10 cellular contexts compared by ENCODE assay signal in the genomic region with DNA sequence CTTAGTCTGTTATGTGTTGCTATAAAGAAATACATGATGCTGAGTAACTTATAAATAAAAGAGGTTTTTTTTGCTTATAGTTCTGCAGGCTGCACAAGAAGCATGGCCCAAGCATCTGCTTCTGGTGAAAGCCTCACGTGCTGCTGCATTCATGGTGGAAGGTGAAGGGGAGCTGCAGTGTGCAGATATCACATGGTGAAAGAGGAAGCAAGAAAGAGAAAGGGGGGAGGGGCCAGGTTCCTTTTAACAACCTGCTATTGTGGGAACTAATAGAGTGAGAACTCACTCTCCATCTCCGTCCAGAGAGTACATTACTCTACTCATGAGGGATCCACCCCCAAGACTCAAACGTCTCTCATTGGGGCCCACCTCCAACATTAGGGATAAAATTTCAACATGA. TPM values are rescaled to one million over a fixed set of nuclear protein-coding genes. Genes with fewer than 3 reads are reported as not detected.
DNase-seq lines count a peak whose midpoint lies in the region; ATAC-seq and TF ChIP-seq lines count a peak whose summit lies in the region.
"Had no signal": no experiment of that assay in that cellular context is flagged by ENCODE, and none has a peak within 500 bp of the region (broad histone marks: within the 10 kb centered on the region; RNA-seq: fewer than 3 reads in every experiment).

No MANE protein-coding gene starts in this region.

- H3K9me3 ChIP-seq in Peyer's patch = no peaks in the 10 kb centered on the region
- H3K9me3 ChIP-seq: psoas muscle had no signal

- TF ChIP-seq CTCF in GM12864 (IDR thresholded peaks at IDR 0.05; ENCODE audit: low read depth, low read length, missing control alignments) (no peak), Peyer's patch (IDR thresholded peaks at IDR 0.05) (no peak), mesothelial cell of epicardium (IDR thresholded peaks at IDR 0.05; ENCODE audit: unreplicated experiment) (no peak)

- no peaks in the 10 kb centered on the region for H3K36me3 Mint-ChIP-seq in mesothelial cell of epicardium

- H3K27me3 ChIP-seq in Peyer's patch = no peaks in the 10 kb centered on the region

- DNase-seq in GM12864 (ENCODE audit: low read depth) (peak; percentile 69), Peyer's patch (peak in 2 of 3 donors; percentile 75 to 76), OCI-M2 (lab: John Stamatoyannopoulos, UW; ENCODE audit: unreplicated experiment) (no peak), NCI-H2081 treated with DMSO at 0.1 percent for 48 hours (lab: John Stamatoyannopoulos, UW) (no peak), mesothelial cell of epicardium (ENCODE audit: low spot score in 2 of 2, unreplicated experiment in 2 of 2) (no peak)
- no peak for DNase-seq in activated CD4-positive, alpha-beta T cell treated with anti-CD3 and anti-CD28 coated beads for 48 hours
- DNase-seq: NCI-H82, psoas muscle had no signal

- H3K4me1 Mint-ChIP-seq in mesothelial cell of epicardium = no peaks in the 10 kb centered on the region

- TF ChIP-seq POLR2A in Peyer's patch (IDR thresholded peaks at IDR 0.05) = no peak

- H3K36me3 ChIP-seq in Peyer's patch = no peaks in the 10 kb centered on the region

- no peak overlapping the region for H3K27ac ChIP-seq in Peyer's patch
- H3K27ac ChIP-seq: psoas muscle had no signal

- peaks cover 0 to 4% (median 0%) of the 10 kb centered on the region in 4 donors for H3K4me1 ChIP-seq in Peyer's patch
- H3K4me1 ChIP-seq: psoas muscle had no signal

- H3K4me3 ChIP-seq in GM12864 (ENCODE audit: low read depth, low read length) = no peak overlapping the region
- no peak overlapping the region for H3K4me3 ChIP-seq in Peyer's patch
- H3K4me3 ChIP-seq: psoas muscle had no signal

- no peaks in the 10 kb centered on the region for H3K9me3 Mint-ChIP-seq in mesothelial cell of epicardium

- no peak overlapping the region for H3K27ac Mint-ChIP-seq in mesothelial cell of epicardium

- H3K4me3 Mint-ChIP-seq in mesothelial cell of epicardium = no peak overlapping the region

- no peaks in the 10 kb centered on the region for H3K27me3 Mint-ChIP-seq in mesothelial cell of epicardium (ENCODE audit: low read depth)

- peak; percentile 88 for ATAC-seq in GM21360 (IDR thresholded peaks at IDR 0.05; ENCODE audit: unreplicated experiment)
- peak; percentile 91 for ATAC-seq in HG03108 (IDR thresholded peaks at IDR 0.05; ENCODE audit: unreplicated experiment)
- ATAC-seq: psoas muscle had no signal

RNA-seq across cellular contexts. Expression of a gene that starts 12.5 kb away (rescaled TPM):
- 10 to 100 TPM; 12.0 to 34.7 (median 25.3) TPM for total RNA-seq in Peyer's patch
- total RNA-seq in mesothelial cell of epicardium = 27.0 to 29.4 TPM (median 27.5 TPM) in 3 replicates

Comparison
In these comparisons a context has a peak if more than half of its experiments do, and no peak if none do; other contexts are left out.
1. DNase-seq: peak in GM12864 (single experiment) and Peyer's patch (2 of 3); none in OCI-M2 (single experiment), activated CD4-positive, alpha-beta T cell treated with anti-CD3 and anti-CD28 coated beads for 48 hours (single experiment), NCI-H2081 treated with DMSO at 0.1 percent for 48 hours (single experiment) and mesothelial cell of epicardium (0 of 2).